8 cellular contexts compared by ENCODE assay signal in the genomic region with DNA sequence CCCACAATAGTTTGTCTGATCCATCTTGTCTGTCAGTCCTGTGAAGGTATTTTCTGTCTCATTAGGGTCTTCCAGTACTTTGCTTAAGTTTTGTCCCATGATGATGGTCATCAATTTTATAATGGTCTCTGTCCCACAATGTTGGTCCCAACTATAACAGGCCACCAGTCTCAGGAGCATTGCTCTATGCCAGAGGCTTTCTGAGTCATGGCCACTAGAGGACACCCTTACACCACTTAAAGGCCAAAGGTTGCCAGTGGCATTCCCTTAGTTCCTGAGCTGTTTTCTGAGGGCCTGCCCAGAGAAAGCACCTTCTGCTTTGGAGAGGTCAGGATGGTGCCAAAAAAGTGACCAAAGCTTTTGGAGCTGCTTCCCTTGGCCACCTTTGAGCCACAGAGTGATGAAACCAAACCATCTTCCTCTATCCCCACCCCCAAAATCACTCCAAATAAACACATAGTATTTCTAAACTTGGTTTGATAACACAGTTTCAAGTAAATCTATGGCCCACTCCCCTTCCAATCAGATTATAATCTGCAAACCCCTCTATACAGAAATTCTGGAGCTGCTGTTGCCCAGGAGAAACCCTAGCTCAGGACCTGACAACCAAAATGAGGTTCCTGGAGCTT. TPM values are rescaled to one million over a fixed set of nuclear protein-coding genes. Genes with fewer than 3 reads are reported as not detected.
A peak's percentile ranks its signal among the peaks of the same experiment; 100 is the strongest.
DNase-seq lines count a peak whose midpoint lies in the region; ATAC-seq and TF ChIP-seq lines count a peak whose summit lies in the region.

No MANE protein-coding gene starts in this region.

- no peak overlapping the region for H2AFZ ChIP-seq in OCI-LY7 (ENCODE audit: low read length)

- H3K36me3 ChIP-seq in OCI-LY7 (ENCODE audit: insufficient read depth, low read length): no peaks in the 10 kb centered on the region
- H3K36me3 ChIP-seq in cardiac muscle cell: no peaks in the 10 kb centered on the region
- no peaks in the 10 kb centered on the region for H3K36me3 ChIP-seq in psoas muscle (ENCODE audit: insufficient read depth in 1 of 2, low read depth in 1 of 2)

- H3K27ac Mint-ChIP-seq in activated naive CD8-positive, alpha-beta T cell treated with anti-CD3 and anti-CD28 coated beads, Interleukin-2, amount 10 ng/mL, durations not matched to agents 7 days and 5 days: no peak overlapping the region

- H3K4me1 ChIP-seq in OCI-LY7 (ENCODE audit: insufficient read depth, low read length, poor library complexity, severe bottlenecking) (no peaks in the 10 kb centered on the region), cardiac muscle cell (ENCODE audit: low read depth) (no peaks in the 10 kb centered on the region), psoas muscle (no peaks in the 10 kb centered on the region)

- H3K27me3 ChIP-seq in cardiac muscle cell (peaks cover 4% of the 10 kb centered on the region), psoas muscle (ENCODE audit: insufficient read depth in 3 of 3, low read length in 2 of 3) (no peaks in the 10 kb centered on the region)

- peak; percentile 96 for TF ChIP-seq CTCF in OCI-LY7 (conservative IDR thresholded peaks at IDR 0.05; ENCODE audit: low read length)
- peak; percentile 97 for TF ChIP-seq CTCF in cardiac muscle cell (IDR thresholded peaks at IDR 0.05; ENCODE audit: low read depth, low read length)
- peak; percentile 84 for TF ChIP-seq CTCF in psoas muscle (IDR thresholded peaks at IDR 0.05)

- no peak overlapping the region for H3K4me2 ChIP-seq in OCI-LY7 (ENCODE audit: low read length)

- DNase-seq in DMS53 treated with DMSO at 0.1 percent for 48 hours (lab: John Stamatoyannopoulos, UW; ENCODE audit: unreplicated experiment): peak; percentile 72
- DNase-seq in HT1080 (ENCODE audit: low read depth): peak; percentile 37
- peak; percentile 62 for DNase-seq in OCI-LY7 (ENCODE audit: low spot score)
- DNase-seq in activated naive CD8-positive, alpha-beta T cell treated with anti-CD3 and anti-CD28 coated beads, Interleukin-2, amount 10 ng/mL, durations not matched to agents 7 days and 5 days: no peak
- DNase-seq in cardiac muscle cell (ENCODE audit: low read depth in 1 of 2, low spot score in 1 of 2): peak; percentile 80 to 85
- peak in 1 of 2 donors; percentile 15 for DNase-seq in psoas muscle

- BruUV-seq in OCI-LY7 (replicated peaks; lab: Mats Ljungman, UMichigan): no TSS peak

- ATAC-seq in GM21390 (IDR thresholded peaks at IDR 0.05; ENCODE audit: unreplicated experiment): peak; percentile 70
- peak; percentile 61 for ATAC-seq in activated naive CD8-positive, alpha-beta T cell treated with anti-CD3 and anti-CD28 coated beads, Interleukin-2, amount 10 ng/mL, durations not matched to agents 7 days and 5 days (ENCODE audit: low read depth)
- peak; percentile 85 to 94 (median 88) for ATAC-seq in psoas muscle
- ATAC-seq in GM19452 (IDR thresholded peaks at IDR 0.05; ENCODE audit: unreplicated experiment): no peak

- H4K20me1 ChIP-seq in OCI-LY7 (ENCODE audit: insufficient read depth, low read length): no peaks in the 10 kb centered on the region

- no peaks in the 10 kb centered on the region for H3K36me3 Mint-ChIP-seq in activated naive CD8-positive, alpha-beta T cell treated with anti-CD3 and anti-CD28 coated beads, Interleukin-2, amount 10 ng/mL, durations not matched to agents 7 days and 5 days

- no peaks in the 10 kb centered on the region for H3K4me1 Mint-ChIP-seq in activated naive CD8-positive, alpha-beta T cell treated with anti-CD3 and anti-CD28 coated beads, Interleukin-2, amount 10 ng/mL, durations not matched to agents 7 days and 5 days

- H3K27ac ChIP-seq in OCI-LY7 (ENCODE audit: low read depth, low read length, poor library complexity, severe bottlenecking): no peak overlapping the region
- no peak overlapping the region for H3K27ac ChIP-seq in cardiac muscle cell
- no peak overlapping the region for H3K27ac ChIP-seq in psoas muscle

- H3K9me2 ChIP-seq in OCI-LY7 (ENCODE audit: insufficient read depth, low read length): no peaks in the 10 kb centered on the region

- H3K9me3 Mint-ChIP-seq in activated naive CD8-positive, alpha-beta T cell treated with anti-CD3 and anti-CD28 coated beads, Interleukin-2, amount 10 ng/mL, durations not matched to agents 7 days and 5 days: no peaks in the 10 kb centered on the region

- H3K27me3 Mint-ChIP-seq in activated naive CD8-positive, alpha-beta T cell treated with anti-CD3 and anti-CD28 coated beads, Interleukin-2, amount 10 ng/mL, durations not matched to agents 7 days and 5 days: peaks cover 4% of the 10 kb centered on the region

- H3K4me3 ChIP-seq in OCI-LY7 (ENCODE audit: low read depth, low read length, poor library complexity, severe bottlenecking) (no peak overlapping the region), cardiac muscle cell (no peak overlapping the region), psoas muscle (no peak overlapping the region)

- intact Hi-C loops in OCI-LY7 (cut with micrococcal nuclease; ENCODE audit: unreplicated experiment): loop anchor here (1.0 to 2.0 kb wide), 2 partner anchors 84 to 93 kb away; no protein-coding TSS in a partner anchor
- intact Hi-C loops in psoas muscle (cut with DNase I): loop anchor here (2.0 to 5.0 kb wide), 3 partner anchors 26 to 91 kb away; no protein-coding TSS in a partner anchor

- CTCF ChIA-PET in OCI-LY7 (lab: Charles Lee; ENCODE audit: unreplicated experiment): interaction anchor here (1.2 to 1.6 kb wide), 2 partner anchors 84 to 93 kb away, joined by 4 to 10 read pairs; no protein-coding TSS in a partner anchor

- H3K4me3 Mint-ChIP-seq in activated naive CD8-positive, alpha-beta T cell treated with anti-CD3 and anti-CD28 coated beads, Interleukin-2, amount 10 ng/mL, durations not matched to agents 7 days and 5 days: no peak overlapping the region

- no peaks in the 10 kb centered on the region for H3K79me2 ChIP-seq in OCI-LY7 (ENCODE audit: insufficient read depth, low read depth, low read length)

- H3K9me3 ChIP-seq in OCI-LY7 (ENCODE audit: low read length) (no peaks in the 10 kb centered on the region), cardiac muscle cell (ENCODE audit: low read depth) (no peaks in the 10 kb centered on the region), psoas muscle (no peaks in the 10 kb centered on the region)

- POLR2A ChIA-PET in OCI-LY7 (lab: Charles Lee): interaction anchor here (1.2 kb wide), 1 partner anchor 18 kb away, joined by 5 read pairs; no protein-coding TSS in a partner anchor
- POLR2A ChIA-PET in activated naive CD8-positive, alpha-beta T cell treated with anti-CD3 and anti-CD28 coated beads, Interleukin-2, amount 10 ng/mL, durations not matched to agents 7 days and 5 days (lab: Charles Lee): no interaction called here

RNA-seq across cellular contexts. Expression of a gene that starts 19.3 kb away (rescaled TPM):
- total RNA-seq in HT1080 (2014; rRNA removed; shearing (Covaris generic)): 399 and 560 TPM in 2 replicates
- 517 and 750 TPM in 2 replicates for polyA plus RNA-seq in HT1080 (2015; cell fraction: cytosol; rRNA removed)
- 297 and 397 TPM in 2 replicates for polyA plus RNA-seq in HT1080 (2015; cell fraction: nucleus; rRNA removed)
- total RNA-seq in OCI-LY7 (2014; rRNA removed; shearing (Covaris generic)): 239 and 376 TPM in 2 replicates
- 367 and 403 TPM in 2 replicates for total RNA-seq in OCI-LY7 (2022)
- total RNA-seq in activated naive CD8-positive, alpha-beta T cell treated with anti-CD3 and anti-CD28 coated beads, Interleukin-2, amount 10 ng/mL, durations not matched to agents 7 days and 5 days: 100 to 1,000 TPM; 226 to 233 TPM
- 271 and 306 TPM in 2 replicates for total RNA-seq in cardiac muscle cell
- polyA plus RNA-seq in cardiac muscle cell: 150 and 215 TPM in 2 replicates
- 100 to 1,000 TPM; 149 to 208 (median 202) TPM for total RNA-seq in psoas muscle
- 100 to 1,000 TPM; 388 to 539 (median 468) TPM for polyA plus RNA-seq in psoas muscle

RNA-seq across cellular contexts. Expression of a gene that starts 41.2 kb away (rescaled TPM):
- total RNA-seq in HT1080 (2014; rRNA removed; shearing (Covaris generic)): 0.16 and 0.17 TPM in 2 replicates
- polyA plus RNA-seq in HT1080 (2015; cell fraction: cytosol; rRNA removed): 0.19 and 1.3 TPM in 2 replicates
- 0.16 and 0.27 TPM in 2 replicates for polyA plus RNA-seq in HT1080 (2015; cell fraction: nucleus; rRNA removed)
- not detected in 2 replicates for total RNA-seq in OCI-LY7 (2014; rRNA removed; shearing (Covaris generic))
- total RNA-seq in OCI-LY7 (2022) (not detected in 2 replicates), cardiac muscle cell (not detected in 2 replicates), psoas muscle (not detected)
- total RNA-seq in activated naive CD8-positive, alpha-beta T cell treated with anti-CD3 and anti-CD28 coated beads, Interleukin-2, amount 10 ng/mL, durations not matched to agents 7 days and 5 days: not detected
- polyA plus RNA-seq in cardiac muscle cell (not detected in 2 replicates), psoas muscle (not detected)
